In genomic region chr4:40056722-40057539, GRCh38 we compare ENCODE assay signal across 1 cellular context.
TF ChIP-seq lines count a peak whose summit lies in the region.

N4BP2 (plus strand) TSS chr4:40056850; CDS start chr4:40097341, 40,491 bp downstream.

TF ChIP-seq in HepG2, 621 proteins besides CTCF, POLR2A, EP300 and RAD21 (continued from another document and continues in another):
- TF ChIP-seq, protein P1, sequence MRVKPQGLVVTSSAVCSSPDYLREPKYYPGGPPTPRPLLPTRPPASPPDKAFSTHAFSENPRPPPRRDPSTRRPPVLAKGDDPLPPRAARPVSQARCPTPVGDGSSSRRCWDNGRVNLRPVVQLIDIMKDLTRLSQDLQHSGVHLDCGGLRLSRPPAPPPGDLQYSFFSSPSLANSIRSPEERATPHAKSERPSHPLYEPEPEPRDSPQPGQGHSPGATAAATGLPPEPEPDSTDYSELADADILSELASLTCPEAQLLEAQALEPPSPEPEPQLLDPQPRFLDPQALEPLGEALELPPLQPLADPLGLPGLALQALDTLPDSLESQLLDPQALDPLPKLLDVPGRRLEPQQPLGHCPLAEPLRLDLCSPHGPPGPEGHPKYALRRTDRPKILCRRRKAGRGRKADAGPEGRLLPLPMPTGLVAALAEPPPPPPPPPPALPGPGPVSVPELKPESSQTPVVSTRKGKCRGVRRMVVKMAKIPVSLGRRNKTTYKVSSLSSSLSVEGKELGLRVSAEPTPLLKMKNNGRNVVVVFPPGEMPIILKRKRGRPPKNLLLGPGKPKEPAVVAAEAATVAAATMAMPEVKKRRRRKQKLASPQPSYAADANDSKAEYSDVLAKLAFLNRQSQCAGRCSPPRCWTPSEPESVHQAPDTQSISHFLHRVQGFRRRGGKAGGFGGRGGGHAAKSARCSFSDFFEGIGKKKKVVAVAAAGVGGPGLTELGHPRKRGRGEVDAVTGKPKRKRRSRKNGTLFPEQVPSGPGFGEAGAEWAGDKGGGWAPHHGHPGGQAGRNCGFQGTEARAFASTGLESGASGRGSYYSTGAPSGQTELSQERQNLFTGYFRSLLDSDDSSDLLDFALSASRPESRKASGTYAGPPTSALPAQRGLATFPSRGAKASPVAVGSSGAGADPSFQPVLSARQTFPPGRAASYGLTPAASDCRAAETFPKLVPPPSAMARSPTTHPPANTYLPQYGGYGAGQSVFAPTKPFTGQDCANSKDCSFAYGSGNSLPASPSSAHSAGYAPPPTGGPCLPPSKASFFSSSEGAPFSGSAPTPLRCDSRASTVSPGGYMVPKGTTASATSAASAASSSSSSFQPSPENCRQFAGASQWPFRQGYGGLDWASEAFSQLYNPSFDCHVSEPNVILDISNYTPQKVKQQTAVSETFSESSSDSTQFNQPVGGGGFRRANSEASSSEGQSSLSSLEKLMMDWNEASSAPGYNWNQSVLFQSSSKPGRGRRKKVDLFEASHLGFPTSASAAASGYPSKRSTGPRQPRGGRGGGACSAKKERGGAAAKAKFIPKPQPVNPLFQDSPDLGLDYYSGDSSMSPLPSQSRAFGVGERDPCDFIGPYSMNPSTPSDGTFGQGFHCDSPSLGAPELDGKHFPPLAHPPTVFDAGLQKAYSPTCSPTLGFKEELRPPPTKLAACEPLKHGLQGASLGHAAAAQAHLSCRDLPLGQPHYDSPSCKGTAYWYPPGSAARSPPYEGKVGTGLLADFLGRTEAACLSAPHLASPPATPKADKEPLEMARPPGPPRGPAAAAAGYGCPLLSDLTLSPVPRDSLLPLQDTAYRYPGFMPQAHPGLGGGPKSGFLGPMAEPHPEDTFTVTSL (CRISPR knock-in tag; IDR thresholded peaks at IDR 0.05; ENCODE audit: borderline replicate concordance) = no peak
- no peak for TF ChIP-seq CEBPB (IDR thresholded peaks at IDR 0.05; ENCODE audit: borderline replicate concordance, low read depth, low read length)
- 0 out of 2 replicates have a peak, but pooled peaks have one; percentile 53 for TF ChIP-seq ZNF761 (CRISPR knock-in tag; conservative IDR thresholded peaks at IDR 0.05)
- TF ChIP-seq, protein P2, sequence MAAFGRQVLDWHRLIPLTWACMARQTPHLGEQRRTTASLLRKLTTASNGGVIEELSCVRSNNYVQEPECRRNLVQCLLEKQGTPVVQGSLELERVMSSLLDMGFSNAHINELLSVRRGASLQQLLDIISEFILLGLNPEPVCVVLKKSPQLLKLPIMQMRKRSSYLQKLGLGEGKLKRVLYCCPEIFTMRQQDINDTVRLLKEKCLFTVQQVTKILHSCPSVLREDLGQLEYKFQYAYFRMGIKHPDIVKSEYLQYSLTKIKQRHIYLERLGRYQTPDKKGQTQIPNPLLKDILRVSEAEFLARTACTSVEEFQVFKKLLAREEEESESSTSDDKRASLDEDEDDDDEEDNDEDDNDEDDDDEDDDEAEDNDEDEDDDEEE (CRISPR knock-in tag; IDR thresholded peaks at IDR 0.05) = no peak; the same call in 1 of the 2 replicates
- TF ChIP-seq ZBTB14 (CRISPR knock-in tag; IDR thresholded peaks at IDR 0.05) = peak; percentile 58; the same call in 1 of the 2 replicates
- no peak for TF ChIP-seq SMAD3 (CRISPR knock-in tag; IDR thresholded peaks at IDR 0.05)
- TF ChIP-seq TFDP1 (CRISPR knock-in tag; IDR thresholded peaks at IDR 0.05; ENCODE audit: borderline replicate concordance) = peak; percentile 97; the same call in 1 of the 2 replicates
- no peak for TF ChIP-seq NFE2L2 (IDR thresholded peaks at IDR 0.05; ENCODE audit: low read length)
- TF ChIP-seq TRIM24 (CRISPR knock-in tag; IDR thresholded peaks at IDR 0.05) = no peak
- no peak for TF ChIP-seq FOSL2 (CRISPR knock-in tag; IDR thresholded peaks at IDR 0.05)
- TF ChIP-seq, protein P3, sequence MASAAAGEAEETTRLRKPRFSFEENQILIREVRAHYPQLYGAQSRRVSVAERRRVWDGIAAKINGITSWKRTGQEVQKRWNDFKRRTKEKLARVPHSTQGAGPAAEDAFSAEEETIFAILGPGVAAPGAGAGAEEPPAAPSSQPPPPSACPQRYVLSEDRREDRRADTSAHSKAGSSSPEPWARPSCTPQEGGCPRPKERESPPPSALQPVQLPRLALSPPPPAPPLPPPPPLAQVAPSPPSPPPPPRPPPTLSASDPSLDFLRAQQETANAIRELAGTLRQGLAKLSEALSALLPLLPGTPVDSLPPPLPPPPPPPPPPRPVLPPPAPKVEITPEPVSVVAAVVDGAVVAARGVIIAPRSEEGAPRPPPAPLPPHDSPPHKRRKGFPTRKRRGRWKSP (CRISPR knock-in tag; IDR thresholded peaks at IDR 0.05) = peak; percentile 93
- TF ChIP-seq ZNF264 (CRISPR knock-in tag; IDR thresholded peaks at IDR 0.05) = no peak; the same call in 1 of the 2 replicates
- TF ChIP-seq ZNF614 (CRISPR knock-in tag; IDR thresholded peaks at IDR 0.05; ENCODE audit: borderline replicate concordance) = no peak
- TF ChIP-seq MTA1 (CRISPR knock-in tag; IDR thresholded peaks at IDR 0.05; ENCODE audit: borderline replicate concordance) = peak; percentile 6; the same call in 1 of the 2 replicates
- no peak for TF ChIP-seq ZNF598 (CRISPR knock-in tag; IDR thresholded peaks at IDR 0.05; ENCODE audit: borderline replicate concordance)
- no peak for TF ChIP-seq PHF21A (CRISPR knock-in tag; IDR thresholded peaks at IDR 0.05)
- TF ChIP-seq, protein P4, sequence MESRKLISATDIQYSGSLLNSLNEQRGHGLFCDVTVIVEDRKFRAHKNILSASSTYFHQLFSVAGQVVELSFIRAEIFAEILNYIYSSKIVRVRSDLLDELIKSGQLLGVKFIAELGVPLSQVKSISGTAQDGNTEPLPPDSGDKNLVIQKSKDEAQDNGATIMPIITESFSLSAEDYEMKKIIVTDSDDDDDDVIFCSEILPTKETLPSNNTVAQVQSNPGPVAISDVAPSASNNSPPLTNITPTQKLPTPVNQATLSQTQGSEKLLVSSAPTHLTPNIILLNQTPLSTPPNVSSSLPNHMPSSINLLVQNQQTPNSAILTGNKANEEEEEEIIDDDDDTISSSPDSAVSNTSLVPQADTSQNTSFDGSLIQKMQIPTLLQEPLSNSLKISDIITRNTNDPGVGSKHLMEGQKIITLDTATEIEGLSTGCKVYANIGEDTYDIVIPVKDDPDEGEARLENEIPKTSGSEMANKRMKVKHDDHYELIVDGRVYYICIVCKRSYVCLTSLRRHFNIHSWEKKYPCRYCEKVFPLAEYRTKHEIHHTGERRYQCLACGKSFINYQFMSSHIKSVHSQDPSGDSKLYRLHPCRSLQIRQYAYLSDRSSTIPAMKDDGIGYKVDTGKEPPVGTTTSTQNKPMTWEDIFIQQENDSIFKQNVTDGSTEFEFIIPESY (CRISPR knock-in tag; IDR thresholded peaks at IDR 0.05) = peak; percentile 40; the same call in 1 of the 2 replicates
- peak; percentile 87 for TF ChIP-seq BATF2 (CRISPR knock-in tag; IDR thresholded peaks at IDR 0.05)
- no peak for TF ChIP-seq ZC3H4 (CRISPR knock-in tag; IDR thresholded peaks at IDR 0.05; ENCODE audit: borderline replicate concordance)
- no peak for TF ChIP-seq ATF1 (CRISPR knock-in tag; IDR thresholded peaks at IDR 0.05)
- 0 out of 2 replicates have a peak, but pooled peaks have one; percentile 19 for TF ChIP-seq TBP (CRISPR knock-in tag; IDR thresholded peaks at IDR 0.05)
- TF ChIP-seq MXD4 (CRISPR knock-in tag; IDR thresholded peaks at IDR 0.05) = peak; percentile 31; the same call in 1 of the 2 replicates
- TF ChIP-seq HNRNPK (IDR thresholded peaks at IDR 0.05; ENCODE audit: low read depth, low read length, poor library complexity, severe bottlenecking) = peak; percentile 51
- no peak for TF ChIP-seq MBD4 (IDR thresholded peaks at IDR 0.05; ENCODE audit: borderline replicate concordance, low read length)
- TF ChIP-seq SOX13 (IDR thresholded peaks at IDR 0.05) = peak; percentile 45; the same call in 1 of the 2 replicates
- TF ChIP-seq SOX13 (CRISPR knock-in tag; conservative IDR thresholded peaks at IDR 0.05 in 1 of 2, IDR thresholded peaks at IDR 0.05 in 1 of 2) = peak in 1 of 2 experiments; percentile 31; a peak in 2 of 4 replicates
- TF ChIP-seq JUND (CRISPR knock-in tag; IDR thresholded peaks at IDR 0.05) = no peak; the same call in 1 of the 2 replicates
- no peak for TF ChIP-seq HDAC6 (IDR thresholded peaks at IDR 0.05; ENCODE audit: low read depth, low read length)
- peak; percentile 61 for TF ChIP-seq AGO2 (optimal IDR thresholded peaks at IDR 0.05; ENCODE audit: low read depth, low read length)
- no peak for TF ChIP-seq SP140L (CRISPR knock-in tag; IDR thresholded peaks at IDR 0.05; ENCODE audit: borderline replicate concordance)
- TF ChIP-seq SMARCC2 (IDR thresholded peaks at IDR 0.05) = no peak
- TF ChIP-seq ZNF430 (CRISPR knock-in tag; IDR thresholded peaks at IDR 0.05) = peak; percentile 27; the same call in 1 of the 2 replicates
- TF ChIP-seq MAFK (conservative IDR thresholded peaks at IDR 0.05 in 1 of 2, IDR thresholded peaks at IDR 0.05 in 1 of 2; ENCODE audit: low read length in 2 of 2) = no peak
- TF ChIP-seq CCDC6 (CRISPR knock-in tag; IDR thresholded peaks at IDR 0.05) = peak; percentile 87
- peak; percentile 84; the same call in 1 of the 2 replicates for TF ChIP-seq ZNF234 (CRISPR knock-in tag; conservative IDR thresholded peaks at IDR 0.05)
- TF ChIP-seq ZNF558 (CRISPR knock-in tag; IDR thresholded peaks at IDR 0.05; ENCODE audit: borderline replicate concordance) = peak; percentile 39; the same call in 1 of the 2 replicates
- TF ChIP-seq ZNF740 (CRISPR knock-in tag; IDR thresholded peaks at IDR 0.05) = no peak
- TF ChIP-seq HOXA3 (CRISPR knock-in tag; IDR thresholded peaks at IDR 0.05) = peak; percentile 91
- no peak for TF ChIP-seq ZNF7 (CRISPR knock-in tag; IDR thresholded peaks at IDR 0.05)
- peak; percentile 71 for TF ChIP-seq STAT5B (CRISPR knock-in tag; IDR thresholded peaks at IDR 0.05)
- TF ChIP-seq GATA4 (IDR thresholded peaks at IDR 0.05; ENCODE audit: borderline replicate concordance, low read depth) = no peak
- no peak for TF ChIP-seq KAT8 (CRISPR knock-in tag; IDR thresholded peaks at IDR 0.05)
- no peak for TF ChIP-seq NRL (CRISPR knock-in tag; IDR thresholded peaks at IDR 0.05; ENCODE audit: borderline replicate concordance)
- no peak for TF ChIP-seq EHMT2 (IDR thresholded peaks at IDR 0.05; ENCODE audit: borderline replicate concordance, low read depth, low read length)
- TF ChIP-seq, protein P5, sequence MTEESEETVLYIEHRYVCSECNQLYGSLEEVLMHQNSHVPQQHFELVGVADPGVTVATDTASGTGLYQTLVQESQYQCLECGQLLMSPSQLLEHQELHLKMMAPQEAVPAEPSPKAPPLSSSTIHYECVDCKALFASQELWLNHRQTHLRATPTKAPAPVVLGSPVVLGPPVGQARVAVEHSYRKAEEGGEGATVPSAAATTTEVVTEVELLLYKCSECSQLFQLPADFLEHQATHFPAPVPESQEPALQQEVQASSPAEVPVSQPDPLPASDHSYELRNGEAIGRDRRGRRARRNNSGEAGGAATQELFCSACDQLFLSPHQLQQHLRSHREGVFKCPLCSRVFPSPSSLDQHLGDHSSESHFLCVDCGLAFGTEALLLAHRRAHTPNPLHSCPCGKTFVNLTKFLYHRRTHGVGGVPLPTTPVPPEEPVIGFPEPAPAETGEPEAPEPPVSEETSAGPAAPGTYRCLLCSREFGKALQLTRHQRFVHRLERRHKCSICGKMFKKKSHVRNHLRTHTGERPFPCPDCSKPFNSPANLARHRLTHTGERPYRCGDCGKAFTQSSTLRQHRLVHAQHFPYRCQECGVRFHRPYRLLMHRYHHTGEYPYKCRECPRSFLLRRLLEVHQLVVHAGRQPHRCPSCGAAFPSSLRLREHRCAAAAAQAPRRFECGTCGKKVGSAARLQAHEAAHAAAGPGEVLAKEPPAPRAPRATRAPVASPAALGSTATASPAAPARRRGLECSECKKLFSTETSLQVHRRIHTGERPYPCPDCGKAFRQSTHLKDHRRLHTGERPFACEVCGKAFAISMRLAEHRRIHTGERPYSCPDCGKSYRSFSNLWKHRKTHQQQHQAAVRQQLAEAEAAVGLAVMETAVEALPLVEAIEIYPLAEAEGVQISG (CRISPR knock-in tag; IDR thresholded peaks at IDR 0.05) = peak; percentile 81
- TF ChIP-seq ZNF644 (CRISPR knock-in tag; IDR thresholded peaks at IDR 0.05; ENCODE audit: low read depth) = no peak
- TF ChIP-seq, protein P6, sequence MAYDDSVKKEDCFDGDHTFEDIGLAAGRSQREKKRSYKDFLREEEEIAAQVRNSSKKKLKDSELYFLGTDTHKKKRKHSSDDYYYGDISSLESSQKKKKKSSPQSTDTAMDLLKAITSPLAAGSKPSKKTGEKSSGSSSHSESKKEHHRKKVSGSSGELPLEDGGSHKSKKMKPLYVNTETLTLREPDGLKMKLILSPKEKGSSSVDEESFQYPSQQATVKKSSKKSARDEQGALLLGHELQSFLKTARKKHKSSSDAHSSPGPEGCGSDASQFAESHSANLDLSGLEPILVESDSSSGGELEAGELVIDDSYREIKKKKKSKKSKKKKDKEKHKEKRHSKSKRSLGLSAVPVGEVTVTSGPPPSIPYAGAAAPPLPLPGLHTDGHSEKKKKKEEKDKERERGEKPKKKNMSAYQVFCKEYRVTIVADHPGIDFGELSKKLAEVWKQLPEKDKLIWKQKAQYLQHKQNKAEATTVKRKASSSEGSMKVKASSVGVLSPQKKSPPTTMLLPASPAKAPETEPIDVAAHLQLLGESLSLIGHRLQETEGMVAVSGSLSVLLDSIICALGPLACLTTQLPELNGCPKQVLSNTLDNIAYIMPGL (CRISPR knock-in tag; IDR thresholded peaks at IDR 0.05; ENCODE audit: borderline replicate concordance in 1 of 2, low read depth in 1 of 2) = peak; percentile 95 to 97
- no peak for TF ChIP-seq ZNF382 (CRISPR knock-in tag; IDR thresholded peaks at IDR 0.05; ENCODE audit: borderline replicate concordance)
- no peak for TF ChIP-seq NFIC (IDR thresholded peaks at IDR 0.05; ENCODE audit: low read length)
- TF ChIP-seq HNRNPH1 (optimal IDR thresholded peaks at IDR 0.05; ENCODE audit: low read depth, low read length) = no peak
